In genomic region chr5:159095218-159095617, GRCh38 we compare ENCODE assay signal across 9 cellular contexts. TPM values are rescaled to one million over a fixed set of nuclear protein-coding genes. Genes with fewer than 3 reads are reported as not detected.
DNase-seq lines count a peak whose midpoint lies in the region; ATAC-seq, FAIRE-seq and TF ChIP-seq lines count a peak whose summit lies in the region.
"Had no signal": no experiment of that assay in that cellular context is flagged by ENCODE, and none has a peak within 500 bp of the region (broad histone marks: within the 10 kb centered on the region; RNA-seq: fewer than 3 reads in every experiment).

No MANE protein-coding gene starts in this region.

- H3K27ac Mint-ChIP-seq in H9 (no peak overlapping the region; a peak in 1 of 7 replicates), astrocyte (ENCODE audit: unreplicated experiment) (no peak overlapping the region)

- H3K23me2 ChIP-seq in H9 (ENCODE audit: insufficient read length, low read depth, low read length, poor library complexity, severe bottlenecking): no peaks in the 10 kb centered on the region

- TF ChIP-seq CTCF in H9 (conservative IDR thresholded peaks at IDR 0.05): no peak
- no peak for TF ChIP-seq CTCF in astrocyte (IDR thresholded peaks at IDR 0.05; ENCODE audit: insufficient read depth, low read depth, low read length)

- H2BK5ac ChIP-seq in H9 (ENCODE audit: insufficient read length, low read length): no peak overlapping the region

- no peak overlapping the region for H2BK15ac ChIP-seq in H9 (ENCODE audit: low read depth, low read length)

- H3K4ac ChIP-seq in H9 (ENCODE audit: low read depth, low read length): no peak overlapping the region

- H3K4me2 ChIP-seq in H9 (ENCODE audit: insufficient read depth, insufficient read length, low read length) (peak overlapping the region; percentile 62), astrocyte (ENCODE audit: low read length) (peak overlapping the region; percentile 95)

- H3K79me2 ChIP-seq in H9 (ENCODE audit: insufficient read depth, low read length) (no peaks in the 10 kb centered on the region), astrocyte (ENCODE audit: insufficient read depth, low read length) (peaks cover 33% of the 10 kb centered on the region)

- no CpG with 5 or more reads among the region's 22 CpGs for WGBS in H9 (ENCODE audit: extremely low coverage, insufficient read length, low lambda C conversion rate)

- H3K4me3 ChIP-seq in astrocyte (ENCODE audit: insufficient read depth, low read depth, low read length): peak overlapping the region; percentile 2
- H3K4me3 ChIP-seq in subcutaneous abdominal adipose tissue (ENCODE audit: low read depth in 1 of 5, low read length in 5 of 5): peak overlapping the region; percentile 86 to 99 (median 95)

- H3K27me3 ChIP-seq in H9 (ENCODE audit: insufficient read depth, low read length) (peaks cover 45% of the 10 kb centered on the region), astrocyte (ENCODE audit: insufficient read depth, low read length) (peaks cover 24% of the 10 kb centered on the region), subcutaneous abdominal adipose tissue (ENCODE audit: control insufficient read depth in 5 of 5, insufficient read depth in 4 of 5, low read length in 5 of 5) (no peaks in the 10 kb centered on the region)

- H3K27ac ChIP-seq in H9 (ENCODE audit: insufficient read length, low read depth, low read length) (no peak overlapping the region), astrocyte (ENCODE audit: low read depth, low read length) (no peak overlapping the region), subcutaneous abdominal adipose tissue (ENCODE audit: low read depth, low read length) (peak overlapping the region; percentile 100)

- H3K56ac ChIP-seq in H9 (ENCODE audit: insufficient read length, low read depth, low read length): no peak overlapping the region

- H3K9me3 Mint-ChIP-seq in H9 (peaks cover 0 to 8% of the 10 kb centered on the region in 2 experiments; a peak in 2 of 5 replicates), astrocyte (ENCODE audit: unreplicated experiment) (no peaks in the 10 kb centered on the region)

- ATAC-seq in HG03280 (IDR thresholded peaks at IDR 0.05; ENCODE audit: unreplicated experiment): no peak

- H2AFZ ChIP-seq in H9 (ENCODE audit: low read length) (no peak overlapping the region), astrocyte (ENCODE audit: low read depth, low read length) (peak overlapping the region; percentile 43)

- H2BK120ac ChIP-seq in H9 (ENCODE audit: low read depth, low read length, poor library complexity, severe bottlenecking): no peak overlapping the region

- no peaks in the 10 kb centered on the region; a peak in 1 of 7 replicates for H3K36me3 Mint-ChIP-seq in H9 (ENCODE audit: insufficient read depth in 1 of 3, low read depth in 3 of 3)
- no peaks in the 10 kb centered on the region for H3K36me3 Mint-ChIP-seq in astrocyte (ENCODE audit: low read depth, unreplicated experiment)

- no peak overlapping the region for H3K23ac ChIP-seq in H9 (ENCODE audit: insufficient read length, low read depth, low read length)

- H3K9me3 ChIP-seq in H9 (ENCODE audit: control insufficient read depth, low read depth, low read length) (no peaks in the 10 kb centered on the region), astrocyte (ENCODE audit: insufficient read depth, low read depth, low read length) (no peaks in the 10 kb centered on the region), subcutaneous abdominal adipose tissue (ENCODE audit: control insufficient read depth in 5 of 5, low read length in 5 of 5) (no peaks in the 10 kb centered on the region)

- no peak overlapping the region for H3K9ac ChIP-seq in H9 (ENCODE audit: extremely low read depth, insufficient read length, low read length)
- peak overlapping the region; percentile 39 for H3K9ac ChIP-seq in astrocyte (ENCODE audit: low read length)
- H3K9ac ChIP-seq in subcutaneous abdominal adipose tissue (ENCODE audit: low read length in 5 of 5): peak overlapping the region; percentile 79 to 100 (median 98)

- DNase-seq in H9 (peak; percentile 32), astrocyte (ENCODE audit: low read depth) (no peak), left kidney (ENCODE audit: low read depth, low spot score) (peak; percentile 51), NCI-H2171 (lab: John Stamatoyannopoulos, UW) (no peak), Ammon's horn (ENCODE audit: low spot score) (no peak), SW 1271 (lab: John Stamatoyannopoulos, UW) (no peak)

- H3K36me3 ChIP-seq in astrocyte (ENCODE audit: insufficient read depth, low read length) (no peaks in the 10 kb centered on the region), subcutaneous abdominal adipose tissue (ENCODE audit: control insufficient read depth in 5 of 5, insufficient read depth in 5 of 5, low read length in 5 of 5) (peaks cover 0 to 21% (median 6%) of the 10 kb centered on the region in 5 donors)

- H3K4me1 Mint-ChIP-seq in H9 (peaks cover 33 to 53% of the 10 kb centered on the region in 2 experiments), astrocyte (ENCODE audit: low read depth, unreplicated experiment) (peaks cover 8% of the 10 kb centered on the region)

- no peak overlapping the region for H3T11ph ChIP-seq in H9 (ENCODE audit: low read length)

- FAIRE-seq in astrocyte (lab: Jason Lieb, UNC): no peak
- FAIRE-seq: TTC549 had no signal

- H3K79me1 ChIP-seq in H9 (ENCODE audit: insufficient read depth, low read depth, low read length, poor library complexity, severe bottlenecking): no peaks in the 10 kb centered on the region

- no peaks in the 10 kb centered on the region; the same call in 1 of the 2 replicates for H3K4me1 ChIP-seq in H9 (ENCODE audit: insufficient read depth, low read length)
- H3K4me1 ChIP-seq in astrocyte (ENCODE audit: insufficient read depth, low read length): peaks cover 11% of the 10 kb centered on the region
- peaks cover 3 to 69% (median 61%) of the 10 kb centered on the region in 5 donors for H3K4me1 ChIP-seq in subcutaneous abdominal adipose tissue (ENCODE audit: control insufficient read depth in 5 of 5, insufficient read depth in 5 of 5, low read length in 5 of 5)

- H2AK5ac ChIP-seq in H9 (ENCODE audit: insufficient read length, low read length): no peak overlapping the region

- H4K20me1 ChIP-seq in H9 (ENCODE audit: control insufficient read depth, insufficient read depth, insufficient read length) (no peaks in the 10 kb centered on the region), astrocyte (ENCODE audit: insufficient read depth, low read length) (peaks cover 4% of the 10 kb centered on the region)

- H2BK20ac ChIP-seq in H9 (ENCODE audit: low read depth, low read length, poor library complexity, severe bottlenecking): no peak overlapping the region

- no peak overlapping the region for H4K91ac ChIP-seq in H9 (ENCODE audit: insufficient read length, low read depth, low read length)

- no peak overlapping the region for H2BK12ac ChIP-seq in H9 (ENCODE audit: insufficient read length, low read depth, low read length)

- no peak overlapping the region for H3K18ac ChIP-seq in H9 (ENCODE audit: insufficient read length, low read depth, low read length)

- H3K27me3 Mint-ChIP-seq in H9 (ENCODE audit: low read depth) (peaks cover 98% of the 10 kb centered on the region), astrocyte (ENCODE audit: low read depth, unreplicated experiment) (peaks cover 46% of the 10 kb centered on the region)

- no peak overlapping the region for H4K5ac ChIP-seq in H9 (ENCODE audit: insufficient read length, low read depth, low read length)

- no peak overlapping the region for H3K14ac ChIP-seq in H9 (ENCODE audit: insufficient read depth, low read length)

- H3K4me3 Mint-ChIP-seq in H9 (peak overlapping the region in 1 of 2 experiments; percentile 71; a peak in 3 of 5 replicates), astrocyte (ENCODE audit: unreplicated experiment) (no peak overlapping the region)

- H4K8ac ChIP-seq in H9 (replicated peaks; ENCODE audit: insufficient read length, low read depth, low read length): no peak overlapping the region

RNA-seq across cellular contexts. Expression of gene EBF1, which starts 4.5 kb away (rescaled TPM):
- not detected in 2 replicates for total RNA-seq in H9 (2021)
- 2.0 and 2.5 TPM in 2 replicates for total RNA-seq in astrocyte

Comparison
In these comparisons a context has a peak if more than half of its experiments do, and no peak if none do; other contexts are left out.
1. DNase-seq: peak in H9 (single experiment) and left kidney (single experiment); none in astrocyte (single experiment), NCI-H2171 (single experiment), Ammon's horn (single experiment) and SW 1271 (0 of 2).